In the genomic region with DNA sequence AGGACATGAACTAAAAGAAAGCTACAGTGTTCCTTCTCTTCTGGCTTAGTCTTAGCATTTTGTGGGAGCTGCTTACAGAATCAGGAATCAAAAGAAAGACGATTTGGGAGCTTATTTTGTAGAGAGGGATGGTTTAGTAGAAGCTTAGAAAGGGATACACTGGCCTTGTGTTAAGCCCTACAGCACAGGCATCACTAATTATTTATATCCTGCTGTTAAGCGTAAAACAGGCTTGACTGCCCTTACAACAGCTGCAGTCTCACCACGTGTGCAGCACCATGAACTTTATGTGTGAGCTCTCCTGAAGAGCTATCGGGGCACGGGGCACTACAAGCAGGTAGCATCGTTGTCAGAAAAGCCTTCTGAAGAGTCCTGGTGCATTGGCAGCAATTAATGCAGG, we compare ENCODE assay signal across 15 cellular contexts.
DNase-seq lines count a peak whose midpoint lies in the region; ATAC-seq and TF ChIP-seq lines count a peak whose summit lies in the region.
"Had no signal": no experiment of that assay in that cellular context is flagged by ENCODE, and none has a peak within 500 bp of the region (broad histone marks: within the 10 kb centered on the region; RNA-seq: fewer than 3 reads in every experiment).

No MANE protein-coding gene starts in this region.

- H3K4me3 ChIP-seq in PC-9: no peak overlapping the region
- H3K4me3 ChIP-seq: mucosa of descending colon had no signal

- intact Hi-C loops in PC-9 (cut with micrococcal nuclease; ENCODE audit: unreplicated experiment): no loop called here

- no peak for TF ChIP-seq CTCF in PC-9 (conservative IDR thresholded peaks at IDR 0.05)

- no peaks in the 10 kb centered on the region for H3K9me3 ChIP-seq in PC-9 (ENCODE audit: insufficient read depth, low read depth)

- H3K4me2 ChIP-seq in PC-9: no peak overlapping the region

- DNase-seq in DMS53 (lab: John Stamatoyannopoulos, UW): peak; percentile 76
- DNase-seq in NCI-H2081 (lab: John Stamatoyannopoulos, UW): peak; percentile 55 to 88
- no peak for DNase-seq in PC-9
- peak; percentile 69 for DNase-seq in left kidney (ENCODE audit: low read depth, low spot score)
- DNase-seq in putamen (ENCODE audit: low spot score): no peak
- DNase-seq in activated T-cell treated with anti-CD3 and anti-CD28 coated beads for 4 hours: no peak
- DNase-seq: activated CD4-positive, alpha-beta T cell treated with anti-CD3 and anti-CD28 coated beads for 36 hours; GOT3; Kasumi-1; kidney glomerular epithelial cell; mucosa of descending colon; T-helper 17 cell had no signal

- H3K79me2 ChIP-seq in PC-9 (ENCODE audit: low read depth): no peaks in the 10 kb centered on the region

- no peak overlapping the region for H3K27ac ChIP-seq in PC-9
- H3K27ac ChIP-seq: RWPE1 had no signal

- POLR2A ChIA-PET in PC-9 (lab: Charles Lee; ENCODE audit: unreplicated experiment): no interaction called here

- no peaks in the 10 kb centered on the region for H3F3A ChIP-seq in PC-9 (ENCODE audit: insufficient read depth, low read depth)

- H2AFZ ChIP-seq in PC-9: peak overlapping the region; percentile 6; the same call in 1 of the 2 replicates

- BruUV-seq in PC-9 (replicated peaks; lab: Mats Ljungman, UMichigan): no TSS peak

- CTCF ChIA-PET in PC-9 (lab: Charles Lee): no interaction called here

- H3K4me1 ChIP-seq in PC-9 (replicated peaks; ENCODE audit: insufficient read depth): no peaks in the 10 kb centered on the region

- H3K9me2 ChIP-seq in PC-9 (ENCODE audit: insufficient read depth): 0 out of 2 replicates have a peak, but pooled peaks cover 5% of the 10 kb centered on the region

- no peaks in the 10 kb centered on the region for H4K20me1 ChIP-seq in PC-9 (ENCODE audit: insufficient read depth)

- H3K36me3 ChIP-seq in PC-9 (ENCODE audit: low read depth): no peaks in the 10 kb centered on the region

- H3K27me3 ChIP-seq in PC-9 (ENCODE audit: insufficient read depth, low read depth): no peaks in the 10 kb centered on the region

- no peak for ATAC-seq in HG02981 (IDR thresholded peaks at IDR 0.05; ENCODE audit: unreplicated experiment)
- no peak for ATAC-seq in HG02852 (IDR thresholded peaks at IDR 0.05; ENCODE audit: unreplicated experiment)
- ATAC-seq: activated CD4-positive, alpha-beta T cell treated with anti-CD3 and anti-CD28 coated beads for 36 hours; mucosa of descending colon; T-helper 17 cell had no signal

Comparison
In these comparisons a context has a peak if more than half of its experiments do, and no peak if none do; other contexts are left out.
1. DNase-seq: peak in DMS53 (single experiment), NCI-H2081 (2 of 2) and left kidney (single experiment); none in PC-9 (0 of 2), putamen (single experiment) and activated T-cell treated with anti-CD3 and anti-CD28 coated beads for 4 hours (single experiment).